In genomic region chr1:246063013-246063616, GRCh38 we compare ENCODE assay signal across 26 cellular contexts.
"Had no signal": no experiment of that assay in that cellular context is flagged by ENCODE, and none has a peak within 500 bp of the region (broad histone marks: within the 10 kb centered on the region; RNA-seq: fewer than 3 reads in every experiment).

No MANE protein-coding gene starts in this region.

- H3K9me3 ChIP-seq: heart right ventricle, lower lobe of right lung, prostate gland, spleen, stomach, thoracic aorta, uterus had no signal

- FAIRE-seq: frontal cortex, islet of Langerhans had no signal

- H3K4me2 ChIP-seq: neural progenitor cell had no signal

- ATAC-seq: left lobe of liver; lower lobe of right lung; natural killer cell treated with Interleukin-12 subunit alpha and Interleukin-12 subunit beta and Interleukin-15 and Interleukin-18, amount 100 ng/mL, for 72 hours; sciatic nerve; stimulated activated naive B cell treated with anti-CD40 and anti-IgM and Interleukin-4, amounts not matched to agents 10 μg/mL and 1 μg/mL and 100 μg/mL, for 72 hours had no signal

- DNase-seq: dorsolateral prefrontal cortex; effector CD8-positive, alpha-beta T cell; hypothalamus; lower lobe of right lung; midbrain; occipital lobe; spleen; stimulated activated CD4-positive, alpha-beta T cell treated with anti-CD3 and anti-CD28 coated beads, Interleukin-15, amount 100 ng/mL, for 24 hours; stimulated activated CD4-positive, alpha-beta T cell treated with anti-CD3 and anti-CD28 coated beads, Interleukin-1b, Interleukin-23, amount 100 ng/mL, for 48 hours; stimulated activated CD4-positive, alpha-beta T cell treated with anti-CD3 and anti-CD28 coated beads, Interleukin-4, amount 100 ng/mL, for 4 hours; stimulated activated naive B cell treated with anti-CD40 and anti-IgM and Interleukin-4, amounts not matched to agents 10 μg/mL and 1 μg/mL and 100 μg/mL, for 72 hours; stomach; substantia nigra; trophoblast cell; uterus had no signal

- H3K27ac ChIP-seq: coronary artery, dorsolateral prefrontal cortex, heart right ventricle, lower lobe of right lung, neural progenitor cell, parathyroid adenoma, prostate gland, spleen, stomach, thoracic aorta, uterus had no signal

- H3K9ac ChIP-seq: neural progenitor cell, parathyroid adenoma had no signal

- H3K4me1 ChIP-seq: lower lobe of right lung, parathyroid adenoma, prostate gland, stomach, uterus had no signal

- H3K4me3 ChIP-seq: coronary artery, dorsolateral prefrontal cortex, heart right ventricle, lower lobe of right lung, neural progenitor cell, prostate gland, spleen, stomach, thoracic aorta, uterus had no signal

- H3K36me3 ChIP-seq: heart right ventricle, lower lobe of right lung, neural progenitor cell, prostate gland, spleen, stomach, thoracic aorta, uterus had no signal

- H3K27me3 ChIP-seq: dorsolateral prefrontal cortex, heart right ventricle, neural progenitor cell, spleen, stomach, uterus had no signal
